Comparison of ENCODE assay signal across 23 cellular contexts in the genomic region with DNA sequence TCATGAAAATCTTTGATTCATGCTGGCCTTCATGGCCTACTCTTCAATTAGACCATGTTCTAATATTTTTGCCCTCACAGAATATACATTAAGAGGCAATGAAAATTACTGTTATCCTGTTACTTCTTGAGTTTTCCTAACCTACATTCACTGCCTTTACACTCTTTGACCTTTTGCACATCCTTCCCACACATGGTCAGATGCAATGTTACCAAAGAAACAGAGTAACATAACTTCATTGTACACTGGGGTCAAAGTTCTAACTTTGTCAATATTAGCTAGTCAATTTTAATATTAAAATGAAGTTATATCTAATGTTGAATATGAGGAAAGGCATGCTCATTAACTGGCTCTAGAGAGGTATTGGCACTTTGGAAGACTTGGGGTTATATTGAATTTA.
DNase-seq lines count a peak whose midpoint lies in the region; ATAC-seq, FAIRE-seq and TF ChIP-seq lines count a peak whose summit lies in the region.
"Had no signal": no experiment of that assay in that cellular context is flagged by ENCODE, and none has a peak within 500 bp of the region (broad histone marks: within the 10 kb centered on the region; RNA-seq: fewer than 3 reads in every experiment).

No MANE protein-coding gene starts in this region.

- H3K9ac ChIP-seq in liver (ENCODE audit: low read depth in 1 of 2, low read length in 2 of 2) (no peak overlapping the region), HepG2 (ENCODE audit: insufficient read depth, low read depth, low read length) (no peak overlapping the region), kidney (ENCODE audit: low read length in 2 of 2) (no peak overlapping the region)
- H3K9ac ChIP-seq: BLaER1 had no signal

- H3K4me1 ChIP-seq in liver (ENCODE audit: control insufficient read depth in 4 of 4, insufficient read depth in 4 of 4, low read length in 3 of 4) (peaks cover 0 to 2% (median 2%) of the 10 kb centered on the region in 4 donors), HepG2 (ENCODE audit: insufficient read depth, low read length) (no peaks in the 10 kb centered on the region), kidney (ENCODE audit: control insufficient read depth in 1 of 2, insufficient read depth in 1 of 2, low read depth in 1 of 2, low read length in 2 of 2) (no peaks in the 10 kb centered on the region), right lobe of liver (no peaks in the 10 kb centered on the region)
- H3K4me1 ChIP-seq: BE2C, BLaER1 had no signal

- H3K27me3 ChIP-seq in liver (ENCODE audit: control insufficient read depth in 4 of 4, insufficient read depth in 4 of 4, low read length in 3 of 4) (no peaks in the 10 kb centered on the region), HepG2 (ENCODE audit: control insufficient read depth in 1 of 2, insufficient read depth in 2 of 2, low read length in 2 of 2) (no peaks in the 10 kb centered on the region), right lobe of liver (no peaks in the 10 kb centered on the region)
- H3K27me3 ChIP-seq: BE2C had no signal

- CTCF ChIA-PET in HepG2 (lab: Yijun Ruan, JAX; ENCODE audit: low intra/inter-chr PET ratio, low total read pairs) = no interaction called here

- POLR2A ChIA-PET in HepG2 (lab: Yijun Ruan, JAX) = no interaction called here

- H3K79me2 ChIP-seq in HepG2 (ENCODE audit: insufficient read depth, low read length) = no peaks in the 10 kb centered on the region

- no peak overlapping the region for H3K4me3 ChIP-seq in liver (ENCODE audit: low read depth in 1 of 3, low read length in 3 of 3)
- no peak overlapping the region for H3K4me3 ChIP-seq in HepG2 (replicated peaks in 1 of 3; ENCODE audit: insufficient read depth in 1 of 3, low read depth in 2 of 3, low read length in 3 of 3)
- H3K4me3 ChIP-seq in kidney (ENCODE audit: low read length in 2 of 2) = no peak overlapping the region
- no peak overlapping the region for H3K4me3 ChIP-seq in right lobe of liver
- H3K4me3 ChIP-seq: BLaER1 had no signal

- TF ChIP-seq RAD21 in liver (IDR thresholded peaks at IDR 0.05) (no peak), HepG2 (CRISPR knock-in tag; IDR thresholded peaks at IDR 0.05) (no peak)

- intact Hi-C loops in HepG2 (cut with micrococcal nuclease; ENCODE audit: unreplicated experiment) (no loop called here), kidney (cut with DNase I) (no loop called here), right lobe of liver (cut with DNase I) (no loop called here)

- no peak for TF ChIP-seq EP300 in HepG2 (IDR thresholded peaks at IDR 0.05; ENCODE audit: low read depth in 2 of 2, low read length in 2 of 2)
- TF ChIP-seq EP300 in HepG2 (CRISPR knock-in tag; IDR thresholded peaks at IDR 0.05; ENCODE audit: borderline replicate concordance) = no peak

- TF ChIP-seq POLR2A in HepG2 (IDR thresholded peaks at IDR 0.05; ENCODE audit: insufficient read depth in 1 of 2, low read depth in 2 of 2, low read length in 2 of 2) = no peak
- no peak for TF ChIP-seq POLR2A in right lobe of liver (IDR thresholded peaks at IDR 0.05)

- no peaks in the 10 kb centered on the region for H4K20me1 ChIP-seq in HepG2 (ENCODE audit: insufficient read depth, low read length)
- H4K20me1 ChIP-seq: BLaER1 had no signal

- DNase-seq in HepG2 (ENCODE audit: low spot score) (no peak), kidney (no peak), right lobe of liver (no peak), NCI-H1436 (lab: John Stamatoyannopoulos, UW) (no peak)
- DNase-seq: ACHN; BE2C; C1 segment of cervical spinal cord; CD4-positive, alpha-beta memory T cell; CD4-positive, CD25-positive, alpha-beta regulatory T cell; CD8-positive, alpha-beta memory T cell; COR-L47; DMS 273 treated with DMSO at 0.1 percent for 48 hours; DMS153; DMS53; DMS79; DND-41; EL; GDM1 had no signal

- TF ChIP-seq CTCF in liver (IDR thresholded peaks at IDR 0.05; ENCODE audit: low read depth, low read length, missing input control) (no peak), HepG2 (CRISPR knock-in tag; IDR thresholded peaks at IDR 0.05) (no peak), kidney (IDR thresholded peaks at IDR 0.05; ENCODE audit: borderline replicate concordance, extremely low read depth, insufficient read depth) (no peak), right lobe of liver (IDR thresholded peaks at IDR 0.05) (no peak)

- H3K27ac ChIP-seq in liver (ENCODE audit: low read depth in 1 of 2, low read length in 2 of 2) (no peak overlapping the region), HepG2 (ENCODE audit: extremely low read length, insufficient read depth, low read length) (no peak overlapping the region), kidney (ENCODE audit: low read depth in 2 of 2, low read length in 2 of 2) (no peak overlapping the region), right lobe of liver (no peak overlapping the region)
- H3K27ac ChIP-seq: 22Rv1, BLaER1 had no signal

- in situ Hi-C loops in HepG2 (cut with HindIII; ENCODE audit: extremely low pct_ligation_motif_present, low pct_unique_long_range_greater_than_20kb) = no loop called here

- H2AFZ ChIP-seq in HepG2 (ENCODE audit: low read length) = no peak overlapping the region

- no peak overlapping the region for H3K4me2 ChIP-seq in HepG2 (ENCODE audit: low read depth, low read length)
- H3K4me2 ChIP-seq: BLaER1 had no signal

- H3K36me3 ChIP-seq in liver (ENCODE audit: control insufficient read depth in 4 of 4, insufficient read depth in 3 of 4, low read depth in 1 of 4, low read length in 3 of 4) (no peaks in the 10 kb centered on the region), HepG2 (replicated peaks in 1 of 2; ENCODE audit: control insufficient read depth in 1 of 2, insufficient read depth in 2 of 2, low read length in 2 of 2) (no peaks in the 10 kb centered on the region), kidney (ENCODE audit: control insufficient read depth in 1 of 2, insufficient read depth in 2 of 2, low read length in 2 of 2) (no peaks in the 10 kb centered on the region), right lobe of liver (no peaks in the 10 kb centered on the region)
- H3K36me3 ChIP-seq: BE2C, BLaER1 had no signal

- no peak for FAIRE-seq in HepG2 (lab: Jason Lieb, UNC)
- FAIRE-seq in kidney (lab: Jason Lieb, UNC) = peak; percentile 11
- FAIRE-seq: GM12891 had no signal

- ATAC-seq in HepG2 (no peak), right lobe of liver (peak; percentile 71 to 90 (median 78)), GM18868 (IDR thresholded peaks at IDR 0.05; ENCODE audit: unreplicated experiment) (no peak)

- H3K9me3 ChIP-seq in liver (ENCODE audit: control insufficient read depth in 4 of 4, low read length in 3 of 4) (no peaks in the 10 kb centered on the region), HepG2 (ENCODE audit: low read length) (peaks cover 33% of the 10 kb centered on the region), kidney (ENCODE audit: control insufficient read depth in 1 of 2, low read length in 2 of 2) (no peaks in the 10 kb centered on the region), right lobe of liver (no peaks in the 10 kb centered on the region)
- H3K9me3 ChIP-seq: BE2C, BLaER1 had no signal

- BruUV-seq in HepG2 (replicated peaks; lab: Mats Ljungman, UMichigan) = no TSS peak

TF ChIP-seq in liver, 16 proteins besides CTCF, POLR2A, EP300 and RAD21:
- peak; percentile 18 for TF ChIP-seq HNF4G (IDR thresholded peaks at IDR 0.05)
- no peak for TF ChIP-seq FOXA1 (IDR thresholded peaks at IDR 0.05)
- TF ChIP-seq HNF4A (conservative IDR thresholded peaks at IDR 0.05) = peak; percentile 69 to 72
- TF ChIP-seq RXRA (IDR thresholded peaks at IDR 0.05) = peak; percentile 8 to 63
- TF ChIP-seq JUND (IDR thresholded peaks at IDR 0.05) = no peak
- no peak for TF ChIP-seq SP1 (IDR thresholded peaks at IDR 0.05)

TF ChIP-seq in HepG2, 621 proteins besides CTCF, POLR2A, EP300 and RAD21 (continues in another document):
- TF ChIP-seq SUZ12 (IDR thresholded peaks at IDR 0.05; ENCODE audit: low read depth, low read length) = no peak
- no peak for TF ChIP-seq CENPT (CRISPR knock-in tag; IDR thresholded peaks at IDR 0.05; ENCODE audit: low read depth)
- TF ChIP-seq SRSF4 (IDR thresholded peaks at IDR 0.05; ENCODE audit: low read depth, low read length, poor library complexity, severe bottlenecking) = no peak
- TF ChIP-seq, protein P1, sequence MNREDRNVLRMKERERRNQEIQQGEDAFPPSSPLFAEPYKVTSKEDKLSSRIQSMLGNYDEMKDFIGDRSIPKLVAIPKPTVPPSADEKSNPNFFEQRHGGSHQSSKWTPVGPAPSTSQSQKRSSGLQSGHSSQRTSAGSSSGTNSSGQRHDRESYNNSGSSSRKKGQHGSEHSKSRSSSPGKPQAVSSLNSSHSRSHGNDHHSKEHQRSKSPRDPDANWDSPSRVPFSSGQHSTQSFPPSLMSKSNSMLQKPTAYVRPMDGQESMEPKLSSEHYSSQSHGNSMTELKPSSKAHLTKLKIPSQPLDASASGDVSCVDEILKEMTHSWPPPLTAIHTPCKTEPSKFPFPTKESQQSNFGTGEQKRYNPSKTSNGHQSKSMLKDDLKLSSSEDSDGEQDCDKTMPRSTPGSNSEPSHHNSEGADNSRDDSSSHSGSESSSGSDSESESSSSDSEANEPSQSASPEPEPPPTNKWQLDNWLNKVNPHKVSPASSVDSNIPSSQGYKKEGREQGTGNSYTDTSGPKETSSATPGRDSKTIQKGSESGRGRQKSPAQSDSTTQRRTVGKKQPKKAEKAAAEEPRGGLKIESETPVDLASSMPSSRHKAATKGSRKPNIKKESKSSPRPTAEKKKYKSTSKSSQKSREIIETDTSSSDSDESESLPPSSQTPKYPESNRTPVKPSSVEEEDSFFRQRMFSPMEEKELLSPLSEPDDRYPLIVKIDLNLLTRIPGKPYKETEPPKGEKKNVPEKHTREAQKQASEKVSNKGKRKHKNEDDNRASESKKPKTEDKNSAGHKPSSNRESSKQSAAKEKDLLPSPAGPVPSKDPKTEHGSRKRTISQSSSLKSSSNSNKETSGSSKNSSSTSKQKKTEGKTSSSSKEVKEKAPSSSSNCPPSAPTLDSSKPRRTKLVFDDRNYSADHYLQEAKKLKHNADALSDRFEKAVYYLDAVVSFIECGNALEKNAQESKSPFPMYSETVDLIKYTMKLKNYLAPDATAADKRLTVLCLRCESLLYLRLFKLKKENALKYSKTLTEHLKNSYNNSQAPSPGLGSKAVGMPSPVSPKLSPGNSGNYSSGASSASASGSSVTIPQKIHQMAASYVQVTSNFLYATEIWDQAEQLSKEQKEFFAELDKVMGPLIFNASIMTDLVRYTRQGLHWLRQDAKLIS (CRISPR knock-in tag; IDR thresholded peaks at IDR 0.05) = no peak
- TF ChIP-seq REL (CRISPR knock-in tag; conservative IDR thresholded peaks at IDR 0.05) = no peak
- TF ChIP-seq, protein P2, sequence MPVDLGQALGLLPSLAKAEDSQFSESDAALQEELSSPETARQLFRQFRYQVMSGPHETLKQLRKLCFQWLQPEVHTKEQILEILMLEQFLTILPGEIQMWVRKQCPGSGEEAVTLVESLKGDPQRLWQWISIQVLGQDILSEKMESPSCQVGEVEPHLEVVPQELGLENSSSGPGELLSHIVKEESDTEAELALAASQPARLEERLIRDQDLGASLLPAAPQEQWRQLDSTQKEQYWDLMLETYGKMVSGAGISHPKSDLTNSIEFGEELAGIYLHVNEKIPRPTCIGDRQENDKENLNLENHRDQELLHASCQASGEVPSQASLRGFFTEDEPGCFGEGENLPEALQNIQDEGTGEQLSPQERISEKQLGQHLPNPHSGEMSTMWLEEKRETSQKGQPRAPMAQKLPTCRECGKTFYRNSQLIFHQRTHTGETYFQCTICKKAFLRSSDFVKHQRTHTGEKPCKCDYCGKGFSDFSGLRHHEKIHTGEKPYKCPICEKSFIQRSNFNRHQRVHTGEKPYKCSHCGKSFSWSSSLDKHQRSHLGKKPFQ (CRISPR knock-in tag; IDR thresholded peaks at IDR 0.05; ENCODE audit: insufficient replicate concordance) = no peak

Comparison
In these comparisons a context has a peak if more than half of its experiments do, and no peak if none do; other contexts are left out.
1. ATAC-seq: peak in right lobe of liver (4 of 4); none in HepG2 (single experiment) and GM18868 (single experiment).